ENCODE assay signal across 18 cellular contexts in genomic region chr6:3811191-3811590, GRCh38. TPM values are rescaled to one million over a fixed set of nuclear protein-coding genes. Genes with fewer than 3 reads are reported as not detected.
DNase-seq lines count a peak whose midpoint lies in the region; ATAC-seq, FAIRE-seq and TF ChIP-seq lines count a peak whose summit lies in the region.
"Had no signal": no experiment of that assay in that cellular context is flagged by ENCODE, and none has a peak within 500 bp of the region (broad histone marks: within the 10 kb centered on the region; RNA-seq: fewer than 3 reads in every experiment).

No MANE protein-coding gene starts in this region.

- CTCF ChIA-PET in A549 (lab: Yijun Ruan, JAX): interaction anchor here (0.9 to 1.7 kb wide), 2 partner anchors 63 to 180 kb away, joined by 3 to 9 read pairs; no protein-coding TSS in a partner anchor
- CTCF ChIA-PET in endothelial cell of umbilical vein (lab: Charles Lee): interaction anchor here (1.2 to 6.1 kb wide), 3 partner anchors 15 to 37 kb away, joined by 4 to 39 read pairs (median 7); partner anchors contain the start of gene FAM50B

- DNase-seq in A549 (ENCODE audit: low read depth in 1 of 2, low spot score in 1 of 2) (no peak), RPMI8226 (peak; percentile 42), endothelial cell of umbilical vein (ENCODE audit: low read depth, low spot score) (peak; percentile 37), pons (ENCODE audit: low spot score) (peak; percentile 41), GM12892 (ENCODE audit: insufficient read length) (no peak), natural killer cell (no peak), AML-193 (lab: John Stamatoyannopoulos, UW) (no peak)
- DNase-seq: 8988T, DMS 273 treated with DMSO at 0.1 percent for 48 hours, NCI-H1436 treated with DMSO at 0.1 percent for 48 hours, NCI-H2029 treated with DMSO at 0.1 percent for 48 hours, NCI-H774, PC-3, Right ventricle myocardium superior, SK-N-SH had no signal

- peak overlapping the region; percentile 78 to 82; a peak in 5 of 6 replicates for H3K27ac ChIP-seq in A549
- H3K27ac ChIP-seq in endothelial cell of umbilical vein (ENCODE audit: insufficient read depth, low read depth, low read length): no peak overlapping the region
- H3K27ac ChIP-seq: BLaER1 treated with 17β-estradiol and CSF1 and Interleukin-3, amounts not matched to agents 10 nM and 100 nM had no signal

- H3K4me2 ChIP-seq in A549: no peak overlapping the region
- no peak overlapping the region for H3K4me2 ChIP-seq in endothelial cell of umbilical vein (ENCODE audit: insufficient read depth, low read length)
- H3K4me2 ChIP-seq: BLaER1 treated with 17β-estradiol and CSF1 and Interleukin-3, amounts not matched to agents 10 nM and 100 nM; SK-N-SH had no signal

- dilution Hi-C loops in endothelial cell of umbilical vein (cut with MboI; ENCODE audit: extremely low pct_ligation_motif_present, low sequenced_read_pairs): no loop called here

- POLR2A ChIA-PET in A549 (lab: Yijun Ruan, JAX): no interaction called here
- POLR2A ChIA-PET in endothelial cell of umbilical vein (lab: Charles Lee): interaction anchor here (1.1 to 1.5 kb wide), 2 partner anchors 14 to 15 kb away, joined by 3 read pairs; no protein-coding TSS in a partner anchor

- no peak for TF ChIP-seq EP300 in A549 (IDR thresholded peaks at IDR 0.05)

- H3K27ac Mint-ChIP-seq in natural killer cell: no peak overlapping the region

- H3K4me3 Mint-ChIP-seq in natural killer cell: no peak overlapping the region

- no peaks in the 10 kb centered on the region for H3K27me3 ChIP-seq in endothelial cell of umbilical vein (ENCODE audit: control insufficient read depth in 2 of 2, insufficient read depth in 2 of 2, low read length in 2 of 2)
- H3K27me3 ChIP-seq: BLaER1 treated with 17β-estradiol and CSF1 and Interleukin-3, amounts not matched to agents 10 nM and 100 nM had no signal

- TF ChIP-seq POLR2A in A549 (IDR thresholded peaks at IDR 0.05; ENCODE audit: low read length) (no peak), endothelial cell of umbilical vein (IDR thresholded peaks at IDR 0.05; ENCODE audit: low read depth, low read length) (no peak), GM12892 (IDR thresholded peaks at IDR 0.05; ENCODE audit: low read depth, low read length) (no peak)

- H4K20me1 ChIP-seq in endothelial cell of umbilical vein (replicated peaks; ENCODE audit: control insufficient read depth, extremely low read depth, insufficient read depth, low read length): no peaks in the 10 kb centered on the region
- H4K20me1 ChIP-seq: BLaER1 treated with 17β-estradiol and CSF1 and Interleukin-3, amounts not matched to agents 10 nM and 100 nM had no signal

- no peaks in the 10 kb centered on the region for H3K4me1 Mint-ChIP-seq in natural killer cell

- peaks cover 0 to 7% of the 10 kb centered on the region in 2 donors for H3K27me3 Mint-ChIP-seq in natural killer cell (ENCODE audit: low read depth in 2 of 2)

- H3K79me2 ChIP-seq in endothelial cell of umbilical vein (ENCODE audit: control insufficient read depth, insufficient read depth, low read length): no peaks in the 10 kb centered on the region

- H3K4me3 ChIP-seq in A549: no peak overlapping the region
- no peak overlapping the region for H3K4me3 ChIP-seq in endothelial cell of umbilical vein (replicated peaks in 1 of 3; ENCODE audit: insufficient read depth in 1 of 3, low read depth in 1 of 3, low read length in 3 of 3)
- H3K4me3 ChIP-seq: BLaER1 treated with 17β-estradiol and CSF1 and Interleukin-3, amounts not matched to agents 10 nM and 100 nM had no signal

- H3K9me3 ChIP-seq in A549 (no peaks in the 10 kb centered on the region), endothelial cell of umbilical vein (replicated peaks; ENCODE audit: control insufficient read depth, insufficient read depth, low read length) (no peaks in the 10 kb centered on the region)
- H3K9me3 ChIP-seq: BLaER1 treated with 17β-estradiol and CSF1 and Interleukin-3, amounts not matched to agents 10 nM and 100 nM; SK-N-SH had no signal

- no peaks in the 10 kb centered on the region for H3K9me1 ChIP-seq in endothelial cell of umbilical vein (replicated peaks; ENCODE audit: control insufficient read depth, extremely low read depth, insufficient read depth, low read length)

- H3K36me3 ChIP-seq in endothelial cell of umbilical vein (ENCODE audit: control insufficient read depth in 2 of 2, extremely low read depth in 1 of 2, insufficient read depth in 2 of 2, low read length in 2 of 2): no peaks in the 10 kb centered on the region
- H3K36me3 ChIP-seq: BLaER1 treated with 17β-estradiol and CSF1 and Interleukin-3, amounts not matched to agents 10 nM and 100 nM had no signal

- intact Hi-C loops in endothelial cell of umbilical vein (cut with micrococcal nuclease): no loop called here
- intact Hi-C loops in natural killer cell (cut with micrococcal nuclease): no loop called here

- H3K9me3 Mint-ChIP-seq in natural killer cell: no peaks in the 10 kb centered on the region

- H3K36me3 Mint-ChIP-seq in natural killer cell: no peaks in the 10 kb centered on the region

- H2AFZ ChIP-seq in endothelial cell of umbilical vein (ENCODE audit: low read depth, low read length): no peak overlapping the region

- FAIRE-seq in A549 (lab: Jason Lieb, UNC) (no peak), endothelial cell of umbilical vein (lab: Jason Lieb, UNC) (no peak), GM12892 (lab: Jason Lieb, UNC) (no peak)

- ATAC-seq in A549 (no peak), natural killer cell (no peak), HG03565 (IDR thresholded peaks at IDR 0.05; ENCODE audit: unreplicated experiment) (no peak)
- ATAC-seq: PC-3 had no signal

- 79% methylated on average over 2 of the region's 2 CpGs for WGBS in A549 (ENCODE audit: missing lambda C conversion rate)

- no TSS peak for BruUV-seq in endothelial cell of umbilical vein (replicated peaks; lab: Mats Ljungman, UMichigan)

- H3K9ac ChIP-seq in endothelial cell of umbilical vein (replicated peaks; ENCODE audit: extremely low read depth, insufficient read depth, low read length): no peak overlapping the region
- H3K9ac ChIP-seq: BLaER1 treated with 17β-estradiol and CSF1 and Interleukin-3, amounts not matched to agents 10 nM and 100 nM; SK-N-SH had no signal

- H3K4me1 ChIP-seq in A549: peaks cover 44% of the 10 kb centered on the region
- H3K4me1 ChIP-seq in endothelial cell of umbilical vein (ENCODE audit: control insufficient read depth, extremely low read depth, insufficient read depth, low read length): peaks cover 58% of the 10 kb centered on the region

- TF ChIP-seq CTCF in A549 (IDR thresholded peaks at IDR 0.05) (no peak), endothelial cell of umbilical vein (IDR thresholded peaks at IDR 0.05; ENCODE audit: extremely low read depth in 1 of 2, insufficient read depth in 1 of 2, low read depth in 1 of 2, low read length in 2 of 2) (no peak), natural killer cell (IDR thresholded peaks at IDR 0.05) (no peak)

- no peak for TF ChIP-seq RAD21 in A549 (conservative IDR thresholded peaks at IDR 0.05 in 1 of 2, IDR thresholded peaks at IDR 0.05 in 1 of 2)

TF ChIP-seq in A549, 52 proteins besides CTCF, POLR2A, EP300 and RAD21 (continues in another document):
- TF ChIP-seq PHF8 (IDR thresholded peaks at IDR 0.05; ENCODE audit: borderline replicate concordance, low read depth): no peak

TF ChIP-seq in endothelial cell of umbilical vein, 7 proteins besides CTCF, POLR2A, EP300 and RAD21:
- TF ChIP-seq JUN (IDR thresholded peaks at IDR 0.05; ENCODE audit: borderline replicate concordance, insufficient read depth, insufficient read length, low read depth): no peak
- no peak for TF ChIP-seq GATA2 (IDR thresholded peaks at IDR 0.05; ENCODE audit: insufficient read depth, insufficient read length, low read depth, low read length)
- no peak for TF ChIP-seq MYC (IDR thresholded peaks at IDR 0.05; ENCODE audit: low read depth, low read length)
- no peak for TF ChIP-seq FOS (IDR thresholded peaks at IDR 0.05; ENCODE audit: borderline replicate concordance, insufficient read depth, low read length)

RNA-seq across cellular contexts. Expression of gene FAM50B, which starts 38.0 kb away (rescaled TPM):
- polyA plus RNA-seq in A549 (2011; rRNA removed): 4.6 and 5.1 TPM in 2 replicates
- polyA plus RNA-seq in A549 (2012; cell fraction: cytosol; rRNA removed): 6.7 and 7.9 TPM in 2 replicates
- polyA plus RNA-seq in A549 (2012; cell fraction: nucleus; rRNA removed): 6.8 and 7.5 TPM in 2 replicates
- 5.5 to 6.8 TPM (median 6.4 TPM) in 3 replicates for polyA plus RNA-seq in A549 (2017; fragmentation: RNase III; extraction: RNeasy Plus Mini Kit Qiagen cat#74134 plus additional on column Dnase treatment)
- 1.5 and 2.5 TPM in 2 replicates for polyA minus RNA-seq in A549 (2011; rRNA and poly(A)+ RNA removed)
- total RNA-seq in endothelial cell of umbilical vein: 10.0 and 10.4 TPM in 2 replicates
- 13.9 and 14.1 TPM in 2 replicates for polyA plus RNA-seq in endothelial cell of umbilical vein
- polyA plus RNA-seq in endothelial cell of umbilical vein (2011; cell fraction: cytosol; rRNA removed): 7.9 and 9.2 TPM in 2 replicates
- polyA plus RNA-seq in endothelial cell of umbilical vein (2011; cell fraction: nucleus; rRNA removed): 4.6 and 5.2 TPM in 2 replicates
- polyA plus RNA-seq in endothelial cell of umbilical vein (2012): 8.7 TPM in 2 replicates
- 4.6 TPM in 2 replicates for polyA minus RNA-seq in endothelial cell of umbilical vein
- 4.3 TPM for polyA minus RNA-seq in endothelial cell of umbilical vein (2011; cell fraction: cytosol; rRNA and poly(A)+ RNA removed)
- polyA minus RNA-seq in endothelial cell of umbilical vein (2011; cell fraction: nucleus; rRNA and poly(A)+ RNA removed): 0.87 and 2.1 TPM in 2 replicates
- polyA plus RNA-seq in GM12892 (2012; ENCODE audit: missing spikeins): 1.5 TPM
- total RNA-seq in natural killer cell: 1 to 10 TPM; 1.9 to 4.7 (median 1.9) TPM
- total RNA-seq: HT-29 had no signal

RNA-seq across cellular contexts. Expression of gene PXDC1, which starts 59.7 kb away (rescaled TPM):
- polyA plus RNA-seq in A549 (2011; rRNA removed) (2.5 and 6.3 TPM in 2 replicates), A549 (2017; fragmentation: RNase III; extraction: RNeasy Plus Mini Kit Qiagen cat#74134 plus additional on column Dnase treatment) (6.6 to 8.0 TPM (median 7.1 TPM) in 3 replicates), endothelial cell of umbilical vein (60.9 and 65.2 TPM in 2 replicates)
- 2.5 and 4.8 TPM in 2 replicates for polyA plus RNA-seq in A549 (2012; cell fraction: cytosol; rRNA removed)
- polyA plus RNA-seq in A549 (2012; cell fraction: nucleus; rRNA removed): 5.2 and 6.3 TPM in 2 replicates
- 3.3 and 4.5 TPM in 2 replicates for polyA minus RNA-seq in A549 (2011; rRNA and poly(A)+ RNA removed)
- total RNA-seq in endothelial cell of umbilical vein (119 and 121 TPM in 2 replicates), natural killer cell (under 1 TPM in 2 of 3 donors, not detected in 1; 0.28 TPM)
- 42.0 and 51.0 TPM in 2 replicates for polyA plus RNA-seq in endothelial cell of umbilical vein (2011; cell fraction: cytosol; rRNA removed)
- polyA plus RNA-seq in endothelial cell of umbilical vein (2011; cell fraction: nucleus; rRNA removed): 71.1 and 99.1 TPM in 2 replicates
- 82.1 and 86.7 TPM in 2 replicates for polyA plus RNA-seq in endothelial cell of umbilical vein (2012)
- polyA minus RNA-seq in endothelial cell of umbilical vein: 45.8 and 47.4 TPM in 2 replicates
- 3.8 TPM for polyA minus RNA-seq in endothelial cell of umbilical vein (2011; cell fraction: cytosol; rRNA and poly(A)+ RNA removed)
- polyA minus RNA-seq in endothelial cell of umbilical vein (2011; cell fraction: nucleus; rRNA and poly(A)+ RNA removed): 26.0 and 56.3 TPM in 2 replicates
- polyA plus RNA-seq in GM12892 (2012; ENCODE audit: missing spikeins): 1.9 TPM

Comparison
In these comparisons a context has a peak if more than half of its experiments do, and no peak if none do; other contexts are left out.
1. DNase-seq: peak in RPMI8226 (single experiment), endothelial cell of umbilical vein (single experiment) and pons (single experiment); none in A549 (0 of 2), GM12892 (single experiment), natural killer cell (single experiment) and AML-193 (0 of 2).
2. RNA of gene PXDC1, which starts 59.7 kb away (total RNA-seq): 119 to 121 TPM in endothelial cell of umbilical vein; 0.28 TPM in natural killer cell; every median in the first group is over 10 times any median in the second.